ENCODE assay signal across 21 cellular contexts in genomic region chr9:112472996-112473395, GRCh38. TPM values are rescaled to one million over a fixed set of nuclear protein-coding genes. Genes with fewer than 3 reads are reported as not detected.
DNase-seq lines count a peak whose midpoint lies in the region; ATAC-seq and TF ChIP-seq lines count a peak whose summit lies in the region.
"Had no signal": no experiment of that assay in that cellular context is flagged by ENCODE, and none has a peak within 500 bp of the region (broad histone marks: within the 10 kb centered on the region; RNA-seq: fewer than 3 reads in every experiment).

No MANE protein-coding gene starts in this region.

- H3K4me3 Mint-ChIP-seq in WTC11, result no peak overlapping the region
- no peak overlapping the region for H3K4me3 Mint-ChIP-seq in activated naive CD4-positive, alpha-beta T cell treated with anti-CD3 and anti-CD28 coated beads, Interleukin-2, amount 10 ng/mL, durations not matched to agents 7 days and 5 days
- H3K4me3 Mint-ChIP-seq: CD4-positive, alpha-beta memory T cell had no signal

- no peak overlapping the region for H3K9ac ChIP-seq in HUES6 (ENCODE audit: low read length)

- no peak for ATAC-seq in WTC11
- ATAC-seq: A549 had no signal

- H3K4me1 Mint-ChIP-seq in WTC11, result peaks cover 19% of the 10 kb centered on the region
- no peaks in the 10 kb centered on the region for H3K4me1 Mint-ChIP-seq in activated naive CD4-positive, alpha-beta T cell treated with anti-CD3 and anti-CD28 coated beads, Interleukin-2, amount 10 ng/mL, durations not matched to agents 7 days and 5 days
- H3K4me1 Mint-ChIP-seq: CD4-positive, alpha-beta memory T cell had no signal

- 0 out of 2 replicates have a peak overlapping the region, but pooled peaks have one; percentile 14 for H3K27ac ChIP-seq in HUES6 (ENCODE audit: low read depth, low read length)
- H3K27ac ChIP-seq: A549 had no signal

- peaks cover 25% of the 10 kb centered on the region for H3K36me3 Mint-ChIP-seq in WTC11
- peaks cover 18% of the 10 kb centered on the region for H3K36me3 Mint-ChIP-seq in activated naive CD4-positive, alpha-beta T cell treated with anti-CD3 and anti-CD28 coated beads, Interleukin-2, amount 10 ng/mL, durations not matched to agents 7 days and 5 days

- peak overlapping the region; percentile 58; the same call in 1 of the 2 replicates for H3K27ac Mint-ChIP-seq in WTC11
- no peak overlapping the region for H3K27ac Mint-ChIP-seq in activated naive CD4-positive, alpha-beta T cell treated with anti-CD3 and anti-CD28 coated beads, Interleukin-2, amount 10 ng/mL, durations not matched to agents 7 days and 5 days
- H3K27ac Mint-ChIP-seq: CD4-positive, alpha-beta memory T cell had no signal

- peaks cover 9% of the 10 kb centered on the region; the same call in 1 of the 2 replicates for H3K4me1 ChIP-seq in HUES6 (ENCODE audit: control insufficient read depth, insufficient read depth, low read length)
- H3K4me1 ChIP-seq: A549 had no signal

- H3K36me3 ChIP-seq in HUES6 (ENCODE audit: control insufficient read depth, insufficient read depth, low read length) (peaks cover 9% of the 10 kb centered on the region; the same call in 1 of the 2 replicates), MG63 (peaks cover 32% of the 10 kb centered on the region)

- no peaks in the 10 kb centered on the region for H3K27me3 Mint-ChIP-seq in WTC11 (ENCODE audit: low read depth)
- H3K27me3 Mint-ChIP-seq in activated naive CD4-positive, alpha-beta T cell treated with anti-CD3 and anti-CD28 coated beads, Interleukin-2, amount 10 ng/mL, durations not matched to agents 7 days and 5 days, result no peaks in the 10 kb centered on the region
- H3K27me3 Mint-ChIP-seq: CD4-positive, alpha-beta memory T cell had no signal

- CTCF ChIA-PET in WTC11 (lab: Charles Lee), result interaction anchor here (1.4 to 1.5 kb wide), 2 partner anchors 13 to 375 kb away, joined by 3 read pairs; partner anchors contain the start of gene KIAA1958
- CTCF ChIA-PET in activated naive CD4-positive, alpha-beta T cell treated with anti-CD3 and anti-CD28 coated beads, Interleukin-2, amount 10 ng/mL, durations not matched to agents 7 days and 5 days (lab: Charles Lee), result no interaction called here

- no peak overlapping the region for H3K4me3 ChIP-seq in HUES6 (ENCODE audit: low read depth, low read length)
- H3K4me3 ChIP-seq in MG63, result no peak overlapping the region
- H3K4me3 ChIP-seq: A549 had no signal

- H3K27me3 ChIP-seq in HUES6 (ENCODE audit: control insufficient read depth, insufficient read depth, low read length), result no peaks in the 10 kb centered on the region
- H3K27me3 ChIP-seq in MG63, result no peaks in the 10 kb centered on the region

- peaks cover 20% of the 10 kb centered on the region for H3K9me3 Mint-ChIP-seq in WTC11
- H3K9me3 Mint-ChIP-seq in activated naive CD4-positive, alpha-beta T cell treated with anti-CD3 and anti-CD28 coated beads, Interleukin-2, amount 10 ng/mL, durations not matched to agents 7 days and 5 days, result peaks cover 5% of the 10 kb centered on the region

- peak; percentile 29 for DNase-seq in NCI-H1048 (lab: John Stamatoyannopoulos, UW)
- no peak for DNase-seq in WTC11 (ENCODE audit: low spot score)
- DNase-seq in activated naive CD4-positive, alpha-beta T cell treated with anti-CD3 and anti-CD28 coated beads, Interleukin-2, amount 10 ng/mL, durations not matched to agents 7 days and 5 days, result no peak
- DNase-seq in NOMO-1 treated with DMSO at 0.1 percent for 48 hours (lab: John Stamatoyannopoulos, UW; ENCODE audit: unreplicated experiment), result no peak
- no peak for DNase-seq in MG63
- DNase-seq in NCI-H345 (lab: John Stamatoyannopoulos, UW), result no peak
- DNase-seq: 8988T; ACHN; AML-193; C1 segment of cervical spinal cord; Calu3; CD4-positive, alpha-beta memory T cell; COR-L47; DMS53; DMS79 treated with DMSO at 0.1 percent for 48 hours; GF-D8; GOT3; H7; HCEC 1CT had no signal

- POLR2A ChIA-PET in WTC11 (lab: Charles Lee), result interaction anchor here (0.6 kb wide), 1 partner anchor 15 kb away, joined by 5 read pairs; no protein-coding TSS in a partner anchor

- TF ChIP-seq CTCF in WTC11 (IDR thresholded peaks at IDR 0.05), result no peak

- H3K9me3 ChIP-seq in HUES6 (ENCODE audit: control insufficient read depth, insufficient read depth, low read depth, low read length), result peaks cover 6% of the 10 kb centered on the region; the same call in 1 of the 2 replicates
- H3K9me3 ChIP-seq in MG63, result peaks cover 5% of the 10 kb centered on the region; the same call in 1 of the 2 replicates

TF ChIP-seq in WTC11, 78 proteins besides CTCF, POLR2A, EP300 and RAD21:
- TF ChIP-seq ZNF416 (CRISPR knock-in tag; IDR thresholded peaks at IDR 0.05), result no peak

RNA-seq across cellular contexts. Expression of gene KIAA1958, which starts 13.6 kb away (rescaled TPM):
- total RNA-seq in WTC11 (2021), result 41.0 to 43.6 TPM (median 42.7 TPM) in 3 replicates
- total RNA-seq in MG63 (2014; rRNA removed; shearing (Covaris generic); ENCODE audit: low replicate concordance), result 0.07 and 1.1 TPM in 2 replicates

Comparison
In these comparisons a context has a peak if more than half of its experiments do, and no peak if none do; other contexts are left out.
1. RNA of gene KIAA1958, which starts 13.6 kb away (total RNA-seq): 41.0 to 43.6 TPM in WTC11; 0.07 to 1.1 TPM in MG63; every median in the first group is over 10 times any median in the second.